12 cellular contexts compared by ENCODE assay signal in genomic region chr16:12021578-12022265, GRCh38.
"Had no signal": no experiment of that assay in that cellular context is flagged by ENCODE, and none has a peak within 500 bp of the region (broad histone marks: within the 10 kb centered on the region; RNA-seq: fewer than 3 reads in every experiment).

No MANE protein-coding gene starts in this region.

- H3K27ac ChIP-seq: left lung had no signal

- H3K36me3 Mint-ChIP-seq: activated CD4-positive, alpha-beta memory T cell treated with anti-CD3 and anti-CD28 coated beads for 36 hours had no signal

- H3K27me3 ChIP-seq: left lung had no signal

- DNase-seq: activated CD4-positive, alpha-beta memory T cell treated with anti-CD3 and anti-CD28 coated beads for 36 hours; activated gamma-delta T cell; activated T-cell treated with anti-CD3 and anti-CD28 coated beads, Interleukin-2, amount 50 U/mL, for 48 hours; glutamatergic neuron; left lung; mesenchymal stem cell; nephron progenitor cell; stimulated activated CD4-positive, alpha-beta T cell treated with anti-CD3 and anti-CD28 coated beads, Interleukin-15, amount 100 ng/mL, for 24 hours; stimulated activated CD4-positive, alpha-beta T cell treated with anti-CD3 and anti-CD28 coated beads, Interleukin-4, amount 100 ng/mL, for 24 hours; T-helper 17 cell had no signal

- H3K4me3 Mint-ChIP-seq: activated CD4-positive, alpha-beta memory T cell treated with anti-CD3 and anti-CD28 coated beads for 36 hours; activated naive CD8-positive, alpha-beta T cell; nephron progenitor cell; T-helper 17 cell had no signal

- H3K27ac Mint-ChIP-seq: activated CD4-positive, alpha-beta memory T cell treated with anti-CD3 and anti-CD28 coated beads for 36 hours; activated naive CD8-positive, alpha-beta T cell; nephron progenitor cell; T-helper 17 cell had no signal

- ATAC-seq: esophagus mucosa, left lung, T-helper 17 cell had no signal

- H3K27me3 Mint-ChIP-seq: activated CD4-positive, alpha-beta memory T cell treated with anti-CD3 and anti-CD28 coated beads for 36 hours; activated naive CD8-positive, alpha-beta T cell; T-helper 17 cell had no signal

- H3K9me3 ChIP-seq: left lung had no signal

- H3K4me1 ChIP-seq: left lung had no signal

- H3K36me3 ChIP-seq: left lung had no signal

- H3K4me3 ChIP-seq: left lung had no signal

- H3K9me3 Mint-ChIP-seq: activated CD4-positive, alpha-beta memory T cell treated with anti-CD3 and anti-CD28 coated beads for 36 hours; nephron progenitor cell had no signal
